1 cellular context compared by ENCODE assay signal in the genomic region with DNA sequence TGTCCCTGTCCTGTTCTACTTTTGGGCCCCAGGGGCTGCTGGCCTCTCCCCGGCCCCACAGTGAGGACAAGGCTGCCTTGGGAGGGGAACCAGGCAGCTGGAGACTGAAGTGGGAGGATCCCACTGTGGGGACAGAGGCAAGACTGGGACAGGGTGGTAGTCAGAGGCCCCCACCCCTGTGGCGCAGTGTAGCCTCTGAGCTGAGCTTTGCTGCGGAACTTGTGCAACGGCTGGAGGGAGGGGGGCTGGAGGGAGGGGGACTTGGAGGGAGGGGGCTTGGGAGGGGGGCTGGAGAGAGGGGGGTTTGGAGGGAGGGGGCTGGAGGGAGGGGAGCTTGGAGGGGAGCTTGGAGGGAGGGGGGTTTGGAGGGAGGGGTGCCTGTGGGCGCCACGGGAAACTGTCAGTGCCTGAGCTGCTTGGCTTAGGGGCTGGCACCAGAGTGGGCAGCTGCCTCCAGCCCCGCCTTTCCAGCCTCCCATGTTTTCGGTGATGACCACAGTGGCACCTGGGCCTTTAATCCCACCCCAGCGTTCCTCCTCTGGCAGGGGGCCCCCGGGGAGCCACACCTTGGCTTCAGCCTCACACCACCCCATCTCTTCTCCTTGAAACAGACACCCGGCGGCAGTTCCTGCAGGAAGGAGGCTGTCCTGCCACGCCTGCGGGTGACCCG.
TF ChIP-seq lines count a peak whose summit lies in the region.

No MANE protein-coding gene starts in this region.

TF ChIP-seq in HepG2, 621 proteins besides CTCF, POLR2A, EP300 and RAD21:
- TF ChIP-seq PBX2 (CRISPR knock-in tag; IDR thresholded peaks at IDR 0.05) (no peak), SP140L (CRISPR knock-in tag; IDR thresholded peaks at IDR 0.05; ENCODE audit: borderline replicate concordance) (no peak), HNRNPL (IDR thresholded peaks at IDR 0.05; ENCODE audit: low read depth, low read length) (peak; percentile 67; the same call in 1 of the 2 replicates), ZFP1 (CRISPR knock-in tag; IDR thresholded peaks at IDR 0.05) (no peak), ZNF652 (CRISPR knock-in tag; IDR thresholded peaks at IDR 0.05; ENCODE audit: borderline replicate concordance, low read depth) (no peak), ATF7 (IDR thresholded peaks at IDR 0.05) (no peak), ATF7 (CRISPR knock-in tag; IDR thresholded peaks at IDR 0.05) (no peak), NR1H2 (CRISPR knock-in tag; IDR thresholded peaks at IDR 0.05; ENCODE audit: borderline replicate concordance, low read depth) (no peak), CEBPG (CRISPR knock-in tag; IDR thresholded peaks at IDR 0.05) (peak; percentile 51; the same call in 1 of the 2 replicates), HNRNPK (IDR thresholded peaks at IDR 0.05; ENCODE audit: low read depth, low read length, poor library complexity, severe bottlenecking) (peak; percentile 47), NPAS2 (CRISPR knock-in tag; IDR thresholded peaks at IDR 0.05; ENCODE audit: borderline replicate concordance) (no peak), PCBP1 (IDR thresholded peaks at IDR 0.05; ENCODE audit: borderline replicate concordance, low read depth, low read length) (0 out of 2 replicates have a peak, but pooled peaks have one; percentile 55), SOX13 (IDR thresholded peaks at IDR 0.05) (0 out of 2 replicates have a peak, but pooled peaks have one; percentile 24), SOX13 (CRISPR knock-in tag; conservative IDR thresholded peaks at IDR 0.05 in 1 of 2, IDR thresholded peaks at IDR 0.05 in 1 of 2) (no peak), TEAD3 (CRISPR knock-in tag; optimal IDR thresholded peaks at IDR 0.05; ENCODE audit: borderline replicate concordance) (no peak)
- TF ChIP-seq, protein P1, sequence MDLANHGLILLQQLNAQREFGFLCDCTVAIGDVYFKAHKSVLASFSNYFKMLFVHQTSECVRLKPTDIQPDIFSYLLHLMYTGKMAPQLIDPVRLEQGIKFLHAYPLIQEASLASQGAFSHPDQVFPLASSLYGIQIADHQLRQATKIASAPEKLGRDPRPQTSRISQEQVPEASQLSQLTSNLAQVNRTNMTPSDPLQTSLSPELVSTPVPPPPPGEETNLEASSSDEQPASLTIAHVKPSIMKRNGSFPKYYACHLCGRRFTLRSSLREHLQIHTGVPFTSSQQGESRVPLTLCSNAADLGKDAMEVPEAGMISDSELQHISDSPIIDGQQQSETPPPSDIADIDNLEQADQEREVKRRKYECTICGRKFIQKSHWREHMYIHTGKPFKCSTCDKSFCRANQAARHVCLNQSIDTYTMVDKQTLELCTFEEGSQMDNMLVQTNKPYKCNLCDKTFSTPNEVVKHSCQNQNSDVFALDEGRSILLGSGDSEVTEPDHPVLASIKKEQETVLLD (CRISPR knock-in tag; IDR thresholded peaks at IDR 0.05; ENCODE audit: low read depth) = no peak
- TF ChIP-seq, protein P2, sequence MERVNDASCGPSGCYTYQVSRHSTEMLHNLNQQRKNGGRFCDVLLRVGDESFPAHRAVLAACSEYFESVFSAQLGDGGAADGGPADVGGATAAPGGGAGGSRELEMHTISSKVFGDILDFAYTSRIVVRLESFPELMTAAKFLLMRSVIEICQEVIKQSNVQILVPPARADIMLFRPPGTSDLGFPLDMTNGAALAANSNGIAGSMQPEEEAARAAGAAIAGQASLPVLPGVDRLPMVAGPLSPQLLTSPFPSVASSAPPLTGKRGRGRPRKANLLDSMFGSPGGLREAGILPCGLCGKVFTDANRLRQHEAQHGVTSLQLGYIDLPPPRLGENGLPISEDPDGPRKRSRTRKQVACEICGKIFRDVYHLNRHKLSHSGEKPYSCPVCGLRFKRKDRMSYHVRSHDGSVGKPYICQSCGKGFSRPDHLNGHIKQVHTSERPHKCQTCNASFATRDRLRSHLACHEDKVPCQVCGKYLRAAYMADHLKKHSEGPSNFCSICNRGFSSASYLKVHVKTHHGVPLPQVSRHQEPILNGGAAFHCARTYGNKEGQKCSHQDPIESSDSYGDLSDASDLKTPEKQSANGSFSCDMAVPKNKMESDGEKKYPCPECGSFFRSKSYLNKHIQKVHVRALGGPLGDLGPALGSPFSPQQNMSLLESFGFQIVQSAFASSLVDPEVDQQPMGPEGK (CRISPR knock-in tag; IDR thresholded peaks at IDR 0.05) = peak; percentile 86
- TF ChIP-seq, protein P3, sequence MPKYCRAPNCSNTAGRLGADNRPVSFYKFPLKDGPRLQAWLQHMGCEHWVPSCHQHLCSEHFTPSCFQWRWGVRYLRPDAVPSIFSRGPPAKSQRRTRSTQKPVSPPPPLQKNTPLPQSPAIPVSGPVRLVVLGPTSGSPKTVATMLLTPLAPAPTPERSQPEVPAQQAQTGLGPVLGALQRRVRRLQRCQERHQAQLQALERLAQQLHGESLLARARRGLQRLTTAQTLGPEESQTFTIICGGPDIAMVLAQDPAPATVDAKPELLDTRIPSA (CRISPR knock-in tag; IDR thresholded peaks at IDR 0.05; ENCODE audit: borderline replicate concordance) = no peak
